8 cellular contexts compared by ENCODE assay signal in the genomic region with DNA sequence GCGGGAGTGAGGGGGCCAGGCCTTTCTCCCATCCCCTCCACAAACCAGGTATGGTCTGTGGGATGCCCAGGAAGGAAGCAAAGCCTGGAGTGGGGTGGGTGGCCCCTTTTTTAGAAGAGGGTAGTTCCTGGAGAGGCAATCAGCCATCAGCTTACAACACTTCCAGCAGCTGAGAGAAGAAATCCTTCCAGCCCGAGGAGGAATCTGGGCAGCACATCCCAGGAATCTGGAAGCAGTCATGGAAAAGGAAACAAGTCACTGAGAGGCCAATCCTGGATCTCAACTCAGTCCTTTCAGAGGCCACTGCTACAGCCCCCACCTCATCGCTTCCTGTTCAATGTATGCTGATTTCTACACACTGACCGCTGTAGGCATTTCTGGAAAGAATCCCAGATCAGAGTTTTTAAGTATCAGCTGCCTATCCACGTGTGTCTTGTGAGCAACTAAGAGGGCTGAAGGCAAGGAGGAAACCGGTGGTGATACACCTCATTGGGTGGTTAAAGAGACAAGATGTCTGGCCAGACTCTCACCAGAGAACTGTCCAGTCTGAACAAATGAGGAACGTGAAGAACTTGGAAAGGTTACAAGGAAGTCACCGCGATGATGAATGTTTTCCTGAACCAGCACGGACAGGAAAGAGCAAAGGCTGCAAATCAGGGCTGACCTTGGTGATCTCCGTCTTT. TPM values are rescaled to one million over a fixed set of nuclear protein-coding genes. Genes with fewer than 3 reads are reported as not detected.
DNase-seq lines count a peak whose midpoint lies in the region; ATAC-seq and TF ChIP-seq lines count a peak whose summit lies in the region.

No MANE protein-coding gene starts in this region.

- POLR2A ChIA-PET in AG04450 (lab: Yijun Ruan, JAX), result interaction anchor here (1.3 to 1.9 kb wide), 2 partner anchors 10 to 48 kb away, joined by 5 to 17 read pairs; no protein-coding TSS in a partner anchor

- no peaks in the 10 kb centered on the region for H3K27me3 ChIP-seq in AG04450 (ENCODE audit: control insufficient read depth, insufficient read depth, low read length)

- no peak for TF ChIP-seq CTCF in AG04450 (IDR thresholded peaks at IDR 0.05; ENCODE audit: low read depth, low read length)

- H3K27ac ChIP-seq in AG04450 (ENCODE audit: low read depth, low read length), result peak overlapping the region; percentile 95

- H3K4me3 ChIP-seq in AG04450 (ENCODE audit: low read depth, low read length), result no peak overlapping the region

- CTCF ChIA-PET in AG04450 (lab: Charles Lee), result no interaction called here

- no peaks in the 10 kb centered on the region for H3K9me3 ChIP-seq in AG04450 (ENCODE audit: control insufficient read depth, insufficient read depth, low read length)

- peak; percentile 91 for DNase-seq in AG04450 (ENCODE audit: low read depth, low spot score)
- peak; percentile 64 for DNase-seq in NCI-H2029 treated with DMSO at 0.1 percent for 48 hours (lab: John Stamatoyannopoulos, UW)
- peak; percentile 96 for DNase-seq in dermis blood vessel endothelial cell
- DNase-seq in mucosa of gallbladder (ENCODE audit: low spot score), result peak; percentile 63
- DNase-seq in NCI-H2171 (lab: John Stamatoyannopoulos, UW), result no peak
- DNase-seq in LoVo (ENCODE audit: low spot score), result no peak
- DNase-seq in NCI-H1417 treated with DMSO at 0.1 percent for 48 hours (lab: John Stamatoyannopoulos, UW), result no peak

- ATAC-seq in HG03342 (IDR thresholded peaks at IDR 0.05; ENCODE audit: unreplicated experiment), result no peak

RNA-seq across cellular contexts. Expression of gene GPCPD1, which starts 46.5 kb away (rescaled TPM):
- polyA plus RNA-seq in AG04450 (2011; rRNA removed), result 22.3 and 28.3 TPM in 2 replicates
- 13.0 and 23.5 TPM in 2 replicates for polyA minus RNA-seq in AG04450 (2011; rRNA and poly(A)+ RNA removed)
- total RNA-seq in dermis blood vessel endothelial cell, result 17.2 and 20.1 TPM in 2 replicates
- total RNA-seq in mucosa of gallbladder, result 28.2 TPM

Comparison
In these comparisons a context has a peak if more than half of its experiments do, and no peak if none do; other contexts are left out.
1. DNase-seq: peak in AG04450 (single experiment), NCI-H2029 treated with DMSO at 0.1 percent for 48 hours (single experiment), dermis blood vessel endothelial cell (single experiment) and mucosa of gallbladder (single experiment); none in NCI-H2171 (single experiment), LoVo (single experiment) and NCI-H1417 treated with DMSO at 0.1 percent for 48 hours (single experiment).